ENCODE assay signal across 15 cellular contexts in genomic region chr17:73784015-73784603, GRCh38.
"Had no signal": no experiment of that assay in that cellular context is flagged by ENCODE, and none has a peak within 500 bp of the region (broad histone marks: within the 10 kb centered on the region; RNA-seq: fewer than 3 reads in every experiment).

No MANE protein-coding gene starts in this region.

- ATAC-seq: activated T-cell treated with anti-CD3 and anti-CD28 coated beads, Interleukin-2, amount 50 U/mL, for 4 hours; gastrocnemius medialis; heart right ventricle; natural killer cell treated with Interleukin-12 subunit alpha and Interleukin-12 subunit beta and Interleukin-15 and Interleukin-18, amount 100 ng/mL, for 72 hours; stimulated activated naive CD8-positive, alpha-beta T cell treated with anti-CD3 and anti-CD28 coated beads, Interleukin-15, Interleukin-2, amounts not matched to agents 100 U/mL and 50 U/mL, for 24 hours had no signal

- H3K27ac Mint-ChIP-seq: activated CD4-positive, alpha-beta memory T cell treated with anti-CD3 and anti-CD28 coated beads for 36 hours; natural killer cell treated with Interleukin-12 subunit alpha and Interleukin-12 subunit beta and Interleukin-15 and Interleukin-18, amount 100 ng/mL, for 72 hours had no signal

- H3K36me3 Mint-ChIP-seq: activated CD4-positive, alpha-beta memory T cell treated with anti-CD3 and anti-CD28 coated beads for 36 hours; natural killer cell treated with Interleukin-12 subunit alpha and Interleukin-12 subunit beta and Interleukin-15 and Interleukin-18, amount 100 ng/mL, for 72 hours had no signal

- H3K4me3 Mint-ChIP-seq: activated CD4-positive, alpha-beta memory T cell treated with anti-CD3 and anti-CD28 coated beads for 36 hours; activated T-cell treated with anti-CD3 and anti-CD28 coated beads, Interleukin-2, amount 50 U/mL, for 4 hours; natural killer cell treated with Interleukin-12 subunit alpha and Interleukin-12 subunit beta and Interleukin-15 and Interleukin-18, amount 100 ng/mL, for 72 hours had no signal

- DNase-seq: activated CD4-positive, alpha-beta memory T cell treated with anti-CD3 and anti-CD28 coated beads for 36 hours; activated CD4-positive, alpha-beta T cell treated with anti-CD3 and anti-CD28 coated beads for 1 hour; activated gamma-delta T cell treated with Interleukin-2 at 50 U/mL for 16 hours; activated T-cell treated with anti-CD3 and anti-CD28 coated beads, Interleukin-2, amount 50 U/mL, for 4 hours; effector CD8-positive, alpha-beta T cell; gastrocnemius medialis; heart right ventricle; islet precursor cell; left ventricle myocardium inferior; mesenchymal stem cell; stimulated activated CD4-positive, alpha-beta T cell treated with anti-CD3 and anti-CD28 coated beads, Interleukin-4, amount 100 ng/mL, for 1 hour; stimulated activated CD8-positive, alpha-beta memory T cell treated with anti-CD3 and anti-CD28 coated beads, Interleukin-4, amount 100 ng/mL, for 48 hours; stimulated activated naive CD8-positive, alpha-beta T cell treated with anti-CD3 and anti-CD28 coated beads, Interleukin-15, Interleukin-2, amounts not matched to agents 100 U/mL and 50 U/mL, for 24 hours; upper lobe of left lung had no signal

- H3K9me3 Mint-ChIP-seq: activated CD4-positive, alpha-beta memory T cell treated with anti-CD3 and anti-CD28 coated beads for 36 hours; activated T-cell treated with anti-CD3 and anti-CD28 coated beads, Interleukin-2, amount 50 U/mL, for 4 hours; natural killer cell treated with Interleukin-12 subunit alpha and Interleukin-12 subunit beta and Interleukin-15 and Interleukin-18, amount 100 ng/mL, for 72 hours had no signal
